ENCODE assay signal across 16 cellular contexts in the genomic region with DNA sequence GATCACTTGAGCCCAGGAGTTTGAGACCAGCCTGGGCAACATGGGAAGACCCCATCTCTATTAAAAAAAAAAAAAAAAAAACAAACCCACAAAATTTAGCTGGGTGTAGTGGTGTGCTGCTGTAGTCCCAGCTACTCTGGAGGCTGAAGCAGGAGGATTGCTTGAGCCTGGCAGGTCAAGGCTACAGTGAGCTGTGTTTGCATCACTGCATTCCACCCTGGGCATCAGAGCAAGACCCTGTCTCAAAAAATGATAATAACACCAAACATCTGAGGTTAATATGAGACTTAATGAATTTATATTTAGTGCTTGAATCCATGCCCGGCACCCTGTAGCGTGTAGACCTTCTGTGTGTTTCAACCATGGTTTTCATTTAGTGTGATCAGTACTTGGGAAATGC. TPM values are rescaled to one million over a fixed set of nuclear protein-coding genes. Genes with fewer than 3 reads are reported as not detected.
DNase-seq lines count a peak whose midpoint lies in the region; ATAC-seq and TF ChIP-seq lines count a peak whose summit lies in the region.
"Had no signal": no experiment of that assay in that cellular context is flagged by ENCODE, and none has a peak within 500 bp of the region (broad histone marks: within the 10 kb centered on the region; RNA-seq: fewer than 3 reads in every experiment).

No MANE protein-coding gene starts in this region.

- H3K9me3 Mint-ChIP-seq in nephron (no peaks in the 10 kb centered on the region), natural killer cell (no peaks in the 10 kb centered on the region)

- H3K27ac ChIP-seq in IMR-90 (ENCODE audit: insufficient read depth, low read length) (no peak overlapping the region), VCaP (peak overlapping the region; percentile 72)
- H3K27ac ChIP-seq: GM23248 had no signal

- peak overlapping the region in 2 of 3 experiments; percentile 94 to 95 for H3K27ac Mint-ChIP-seq in nephron
- no peak overlapping the region for H3K27ac Mint-ChIP-seq in natural killer cell
- H3K27ac Mint-ChIP-seq: CD4-positive, alpha-beta memory T cell had no signal

- in situ Hi-C loops in IMR-90 (cut with MboI; ENCODE audit: low sequenced_read_pairs): no loop called here

- POLR2A ChIA-PET in IMR-90 (lab: Charles Lee; ENCODE audit: unreplicated experiment): no interaction called here

- H3K27me3 Mint-ChIP-seq in nephron (ENCODE audit: low read depth) (peaks cover 1% of the 10 kb centered on the region), natural killer cell (ENCODE audit: low read depth in 2 of 2) (peaks cover 5 to 15% of the 10 kb centered on the region in 2 donors)

- H3K23ac ChIP-seq in IMR-90 (ENCODE audit: low read depth, low read length): no peak overlapping the region

- H4K20me1 ChIP-seq in IMR-90 (ENCODE audit: insufficient read depth, low read length): peaks cover 61% of the 10 kb centered on the region

- no peak overlapping the region for H4K8ac ChIP-seq in IMR-90 (ENCODE audit: low read depth in 2 of 2, low read length in 2 of 2)

- H3K4me3 Mint-ChIP-seq in nephron (no peak overlapping the region), natural killer cell (no peak overlapping the region)
- H3K4me3 Mint-ChIP-seq: CD4-positive, alpha-beta memory T cell had no signal

- 0 out of 2 replicates have a peak overlapping the region, but pooled peaks have one; percentile 18 for H3K14ac ChIP-seq in IMR-90 (replicated peaks; ENCODE audit: low read depth, low read length)

- H3K9ac ChIP-seq in IMR-90 (ENCODE audit: low read depth, low read length): no peak overlapping the region
- H3K9ac ChIP-seq: GM23248 had no signal

- dilution Hi-C loops in IMR-90 (cut with HindIII; ENCODE audit: low sequenced_read_pairs, unreplicated experiment): no loop called here

- H3K27me3 ChIP-seq in IMR-90 (ENCODE audit: control insufficient read depth, insufficient read depth, low read length): no peaks in the 10 kb centered on the region

- TF ChIP-seq RAD21 in IMR-90 (IDR thresholded peaks at IDR 0.05; ENCODE audit: low read length): no peak

- no peak overlapping the region for H3K4me3 ChIP-seq in IMR-90 (ENCODE audit: insufficient read depth, low read depth, low read length)
- H3K4me3 ChIP-seq: GM23248 had no signal

- TF ChIP-seq POLR2A in IMR-90 (IDR thresholded peaks at IDR 0.05; ENCODE audit: low read depth, low read length): no peak

- H3K79me1 ChIP-seq in IMR-90 (ENCODE audit: low read depth in 1 of 2, low read length in 2 of 2): peaks cover 25 to 85% of the 10 kb centered on the region in 2 experiments

- WGBS in IMR-90 (ENCODE audit: extremely low coverage in 2 of 2, insufficient read length in 1 of 2), 2 experiments: no CpG with 5 or more reads among the region's 2 CpGs

- peaks cover 13% of the 10 kb centered on the region for H3K9me1 ChIP-seq in IMR-90 (ENCODE audit: insufficient read depth, low read length)

- CTCF ChIA-PET in IMR-90 (lab: Yijun Ruan, JAX): interaction anchor here (0.6 kb wide), 1 partner anchor 207 kb away, joined by 3 read pairs; no protein-coding TSS in a partner anchor

- H3K9me3 ChIP-seq in IMR-90 (ENCODE audit: control insufficient read depth, insufficient read depth, low read length): no peaks in the 10 kb centered on the region

- DNase-seq in IMR-90 (no peak), natural killer cell (no peak), SW 1271 (lab: John Stamatoyannopoulos, UW) (no peak), activated gamma-delta T cell (lab: John Stamatoyannopoulos, UW) (no peak)
- DNase-seq: C1 segment of cervical spinal cord; Calu3; CD4-positive, alpha-beta memory T cell; COR-L47; DMS53; DMS79 treated with DMSO at 0.1 percent for 48 hours; GF-D8; GM23248; H7; HCEC 1CT had no signal

- no peak overlapping the region for H2BK120ac ChIP-seq in IMR-90 (ENCODE audit: low read depth, low read length)

- H2BK15ac ChIP-seq in IMR-90 (ENCODE audit: low read depth, low read length): no peak overlapping the region

- no peak for TF ChIP-seq CTCF in IMR-90 (conservative IDR thresholded peaks at IDR 0.05; ENCODE audit: low read depth, low read length)
- TF ChIP-seq CTCF in VCaP (conservative IDR thresholded peaks at IDR 0.05): no peak
- no peak for TF ChIP-seq CTCF in nephron (IDR thresholded peaks at IDR 0.05; ENCODE audit: unreplicated experiment in 3 of 3)
- no peak for TF ChIP-seq CTCF in natural killer cell (IDR thresholded peaks at IDR 0.05)

- BruUV-seq in IMR-90 (replicated peaks; lab: Mats Ljungman, UMichigan): no TSS peak

- no peak overlapping the region for H3K56ac ChIP-seq in IMR-90 (ENCODE audit: extremely low read depth, insufficient read depth, low read length)

- no peak overlapping the region for H2BK20ac ChIP-seq in IMR-90 (ENCODE audit: low read depth, low read length)

- peaks cover 3% of the 10 kb centered on the region; the same call in 1 of the 2 replicates for H3K36me3 ChIP-seq in IMR-90 (ENCODE audit: control insufficient read depth, insufficient read depth, low read length)

- no peak overlapping the region for H3K4ac ChIP-seq in IMR-90 (ENCODE audit: low read depth, low read length)

- no peak overlapping the region for H2AK9ac ChIP-seq in IMR-90 (replicated peaks; ENCODE audit: low read depth, low read length, poor library complexity)

- no peak overlapping the region for H4K91ac ChIP-seq in IMR-90 (ENCODE audit: insufficient read depth, low read depth, low read length)

- no peak overlapping the region for H3K4me2 ChIP-seq in IMR-90 (ENCODE audit: low read depth, low read length)

- H3K36me3 Mint-ChIP-seq in nephron (ENCODE audit: low read depth) (no peaks in the 10 kb centered on the region), natural killer cell (no peaks in the 10 kb centered on the region)
- H3K36me3 Mint-ChIP-seq: CD4-positive, alpha-beta memory T cell had no signal

- no peak overlapping the region for H2AK5ac ChIP-seq in IMR-90 (ENCODE audit: low read depth, low read length)

- H2BK5ac ChIP-seq in IMR-90 (ENCODE audit: low read depth, low read length, poor library complexity, severe bottlenecking): no peak overlapping the region

- H3K4me1 Mint-ChIP-seq in nephron (peaks cover 42% of the 10 kb centered on the region), natural killer cell (peaks cover 0 to 5% of the 10 kb centered on the region in 2 donors)
- H3K4me1 Mint-ChIP-seq: CD4-positive, alpha-beta memory T cell had no signal

- H4K5ac ChIP-seq in IMR-90 (ENCODE audit: low read depth, low read length): no peak overlapping the region

- intact Hi-C loops in IMR-90 (cut with micrococcal nuclease) (no loop called here), natural killer cell (cut with micrococcal nuclease) (no loop called here)

- H3K4me1 ChIP-seq in IMR-90 (ENCODE audit: control insufficient read depth, insufficient read depth, low read length): peaks cover 9% of the 10 kb centered on the region

- ATAC-seq in IMR-90 (ENCODE audit: low read depth) (no peak), natural killer cell (no peak)

- no peak overlapping the region for H2AFZ ChIP-seq in IMR-90 (replicated peaks; ENCODE audit: low read length, poor library complexity)
- H2AFZ ChIP-seq: GM23248 had no signal

- H3K18ac ChIP-seq in IMR-90 (ENCODE audit: low read depth, low read length): no peak overlapping the region

TF ChIP-seq in IMR-90, 13 proteins besides CTCF, POLR2A, EP300 and RAD21:
- TF ChIP-seq USF2 (IDR thresholded peaks at IDR 0.05; ENCODE audit: low read depth, low read length): no peak

RNA-seq across cellular contexts. Expression of gene CABLES1, which starts 22.8 kb away (rescaled TPM):
- 4.7 and 5.7 TPM in 2 replicates for total RNA-seq in IMR-90 (2012; rRNA removed)
- polyA plus RNA-seq in IMR-90 (2012; rRNA removed): 4.4 and 4.7 TPM in 2 replicates
- polyA plus RNA-seq in IMR-90 (2012; cell fraction: cytosol; rRNA removed): 2.2 and 5.2 TPM in 2 replicates
- 3.2 and 7.3 TPM in 2 replicates for polyA plus RNA-seq in IMR-90 (2012; cell fraction: nucleus; rRNA removed; ENCODE audit: low replicate concordance)
- total RNA-seq in natural killer cell: 1 to 10 TPM; 1.3 to 2.2 (median 1.8) TPM
- polyA plus RNA-seq: CD4-positive, alpha-beta memory T cell had no signal

Comparison
In these comparisons a context has a peak if more than half of its experiments do, and no peak if none do; other contexts are left out.
1. H3K27ac Mint-ChIP-seq: peak in nephron (2 of 3); none in natural killer cell (0 of 2).